Comparison of ENCODE assay signal across 8 cellular contexts in the genomic region with DNA sequence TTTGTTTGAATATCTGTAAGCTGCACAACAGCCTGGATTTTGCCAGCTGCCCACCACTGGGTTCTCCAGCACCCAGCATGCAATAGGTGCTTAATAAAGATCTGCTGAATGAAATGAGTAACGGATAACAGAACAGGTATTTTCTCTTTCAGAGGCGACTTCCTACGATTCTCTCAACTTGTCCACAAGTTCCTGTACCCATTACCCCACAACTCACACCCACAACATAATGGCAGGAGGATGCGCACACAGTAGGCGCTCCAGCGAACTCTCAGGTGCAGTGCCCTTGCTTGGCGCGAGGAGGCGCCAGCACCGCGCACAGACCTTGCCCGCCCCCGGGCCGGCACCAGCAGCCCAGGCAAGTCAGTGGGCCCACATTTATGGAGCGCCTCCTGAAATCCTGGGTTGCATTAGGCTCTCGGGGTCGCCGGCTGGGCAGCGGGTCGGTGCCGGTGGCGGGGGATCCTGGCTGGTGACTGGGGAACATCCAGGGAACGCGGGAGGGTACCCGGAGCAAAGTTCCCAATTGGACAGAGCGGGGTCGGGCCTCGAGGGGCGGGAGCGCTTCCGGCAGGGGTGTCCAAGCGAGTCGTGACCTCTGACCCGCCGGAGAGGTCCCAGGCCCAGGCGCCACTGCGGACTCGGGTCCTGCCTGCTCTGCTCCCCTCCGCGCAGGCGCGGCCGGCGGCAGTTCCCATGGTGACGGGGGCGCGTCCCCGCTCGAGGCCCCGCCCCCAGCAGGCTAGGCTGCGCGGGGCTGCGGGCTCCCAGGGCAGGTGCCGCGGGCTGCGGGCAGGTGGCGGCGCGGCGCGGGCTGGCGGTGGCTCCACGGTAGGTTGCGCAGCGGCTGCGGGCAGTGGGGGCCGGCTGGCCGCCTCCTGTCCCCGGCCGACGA. TPM values are rescaled to one million over a fixed set of nuclear protein-coding genes. Genes with fewer than 3 reads are reported as not detected.
A peak's percentile ranks its signal among the peaks of the same experiment; 100 is the strongest.
DNase-seq lines count a peak whose midpoint lies in the region; ATAC-seq, FAIRE-seq and TF ChIP-seq lines count a peak whose summit lies in the region.

Gene KIAA1671 (plus strand): TSS at position 775 of the 895 bp plus-strand sequence. CDS start 75,284 bp downstream, outside the sequence.

- POLR2A ChIA-PET in CD4-positive, alpha-beta memory T cell (lab: Charles Lee; ENCODE audit: partially characterized antibody): no interaction called here

- H3K9me3 Mint-ChIP-seq in CD4-positive, alpha-beta memory T cell: no peaks in the 10 kb centered on the region
- no peaks in the 10 kb centered on the region for H3K9me3 Mint-ChIP-seq in astrocyte (ENCODE audit: unreplicated experiment)

- peak within 1 kb of the TSS; percentile 76 for H3K9ac ChIP-seq in astrocyte (ENCODE audit: low read length)

- intact Hi-C loops in CD4-positive, alpha-beta memory T cell (cut with micrococcal nuclease): loop anchor here (1.0 kb wide), 1 partner anchor 96 kb away; no protein-coding TSS in a partner anchor
- intact Hi-C loops in right cardiac atrium (cut with DNase I): loop anchor here (1.0 to 5.0 kb wide), 3 partner anchors 75 to 97 kb away; no protein-coding TSS in a partner anchor

- no peaks in the 10 kb centered on the region for H3K79me2 ChIP-seq in astrocyte (ENCODE audit: insufficient read depth, low read length)

- H3K27me3 Mint-ChIP-seq in CD4-positive, alpha-beta memory T cell: peaks cover 35 to 49% of the 10 kb centered on the region in 2 donors
- peaks cover 7% of the 10 kb centered on the region for H3K27me3 Mint-ChIP-seq in astrocyte (ENCODE audit: low read depth, unreplicated experiment)

- no peaks in the 10 kb centered on the region for H3K9me3 ChIP-seq in CD4-positive, alpha-beta memory T cell (ENCODE audit: control insufficient read depth in 1 of 2, low read length in 2 of 2)
- no peaks in the 10 kb centered on the region for H3K9me3 ChIP-seq in astrocyte (ENCODE audit: insufficient read depth, low read depth, low read length)
- no peaks in the 10 kb centered on the region for H3K9me3 ChIP-seq in right cardiac atrium (ENCODE audit: control insufficient read depth, low read length)

- H3K4me1 Mint-ChIP-seq in CD4-positive, alpha-beta memory T cell: peaks cover 6 to 34% (median 14%) of the 10 kb centered on the region in 4 donors
- H3K4me1 Mint-ChIP-seq in astrocyte (ENCODE audit: low read depth, unreplicated experiment): peaks cover 17% of the 10 kb centered on the region

- H3K4me3 Mint-ChIP-seq in CD4-positive, alpha-beta memory T cell: peak within 1 kb of the TSS; percentile 74 to 87 (median 80)
- H3K4me3 Mint-ChIP-seq in astrocyte (ENCODE audit: unreplicated experiment): peak within 1 kb of the TSS; percentile 95

- H3K4me3 ChIP-seq in CD4-positive, alpha-beta memory T cell (ENCODE audit: low read length in 2 of 2): peak within 1 kb of the TSS in 1 of 2 donors; percentile 63
- H3K4me3 ChIP-seq in astrocyte (ENCODE audit: insufficient read depth, low read depth, low read length) (peak within 1 kb of the TSS; percentile 73), right cardiac atrium (ENCODE audit: low read length) (peak within 1 kb of the TSS; percentile 61), urinary bladder (ENCODE audit: low read depth, low read length) (peak within 1 kb of the TSS; percentile 66)

- H3K36me3 Mint-ChIP-seq in CD4-positive, alpha-beta memory T cell: no peaks in the 10 kb centered on the region
- no peaks in the 10 kb centered on the region for H3K36me3 Mint-ChIP-seq in astrocyte (ENCODE audit: low read depth, unreplicated experiment)

- no peak for FAIRE-seq in astrocyte (lab: Jason Lieb, UNC)

- ATAC-seq in GM21619 (IDR thresholded peaks at IDR 0.05; ENCODE audit: unreplicated experiment): peak; percentile 78
- ATAC-seq in right cardiac atrium: peak; percentile 95 to 97

- peak within 1 kb of the TSS; percentile 99 for H3K4me2 ChIP-seq in astrocyte (ENCODE audit: low read length)

- peak within 1 kb of the TSS; percentile 94 for H2AFZ ChIP-seq in astrocyte (ENCODE audit: low read depth, low read length)

- CTCF ChIA-PET in CD4-positive, alpha-beta memory T cell (lab: Charles Lee; ENCODE audit: partially characterized antibody): interaction anchor here (0.6 to 4.5 kb wide), 7 partner anchors 76 to 125 kb away, joined by 3 to 46 read pairs (median 4); no protein-coding TSS in a partner anchor

- no peaks in the 10 kb centered on the region for H4K20me1 ChIP-seq in astrocyte (ENCODE audit: insufficient read depth, low read length)

- peak; percentile 93 for TF ChIP-seq CTCF in astrocyte (IDR thresholded peaks at IDR 0.05; ENCODE audit: insufficient read depth, low read depth, low read length)

- no peaks in the 10 kb centered on the region for H3K36me3 ChIP-seq in CD4-positive, alpha-beta memory T cell (ENCODE audit: insufficient read depth, low read length)
- H3K36me3 ChIP-seq in astrocyte (ENCODE audit: insufficient read depth, low read length) (no peaks in the 10 kb centered on the region), urinary bladder (ENCODE audit: insufficient read depth) (no peaks in the 10 kb centered on the region)

- H3K27me3 ChIP-seq in CD4-positive, alpha-beta memory T cell (ENCODE audit: insufficient read depth, low read length): peaks cover 10% of the 10 kb centered on the region
- H3K27me3 ChIP-seq in astrocyte (ENCODE audit: insufficient read depth, low read length) (peaks cover 20% of the 10 kb centered on the region), right cardiac atrium (ENCODE audit: control insufficient read depth, insufficient read depth) (no peaks in the 10 kb centered on the region)

- DNase-seq in CD4-positive, alpha-beta memory T cell: peak; percentile 80 to 89 (median 87)
- DNase-seq in NCI-H128 (lab: John Stamatoyannopoulos, UW; ENCODE audit: unreplicated experiment): peak; percentile 20
- peak; percentile 65 for DNase-seq in T-helper 22 cell (ENCODE audit: low read depth)
- DNase-seq in astrocyte (ENCODE audit: low read depth): no peak
- peak; percentile 89 to 96 (median 95) for DNase-seq in right cardiac atrium
- DNase-seq in pulmonary artery endothelial cell (ENCODE audit: low read depth, low spot score): peak; percentile 30

- peak within 1 kb of the TSS in 5 of 7 donors; percentile 22 to 66 (median 53) for H3K27ac Mint-ChIP-seq in CD4-positive, alpha-beta memory T cell
- H3K27ac Mint-ChIP-seq in astrocyte (ENCODE audit: unreplicated experiment): peak within 1 kb of the TSS; percentile 95

- no peak within 1 kb of the TSS for H3K27ac ChIP-seq in CD4-positive, alpha-beta memory T cell (ENCODE audit: low read depth, low read length)
- no peak within 1 kb of the TSS for H3K27ac ChIP-seq in astrocyte (ENCODE audit: low read depth, low read length)
- peak within 1 kb of the TSS; percentile 52 for H3K27ac ChIP-seq in right cardiac atrium (ENCODE audit: low read length)
- H3K27ac ChIP-seq in urinary bladder (ENCODE audit: low read depth): peak within 1 kb of the TSS; percentile 38

- peaks cover 14% of the 10 kb centered on the region for H3K4me1 ChIP-seq in CD4-positive, alpha-beta memory T cell (ENCODE audit: insufficient read depth, low read length)
- peaks cover 14% of the 10 kb centered on the region for H3K4me1 ChIP-seq in astrocyte (ENCODE audit: insufficient read depth, low read length)
- no peaks in the 10 kb centered on the region for H3K4me1 ChIP-seq in right cardiac atrium (ENCODE audit: control insufficient read depth, insufficient read depth, low read length)
- no peaks in the 10 kb centered on the region for H3K4me1 ChIP-seq in urinary bladder (ENCODE audit: insufficient read depth)

- WGBS in right cardiac atrium: 2% methylated on average over 71 of the region's 71 CpGs
- 1% methylated on average over 71 of the region's 71 CpGs for WGBS in urinary bladder

RNA-seq across cellular contexts. Expression of gene KIAA1671, which starts in this region (rescaled TPM):
- total RNA-seq in CD4-positive, alpha-beta memory T cell: 10 to 100 TPM in 1 of 2 experiments, 1 to 10 TPM in 1; 9.6 to 10.2 TPM
- polyA plus RNA-seq in CD4-positive, alpha-beta memory T cell: under 1 TPM; 0.04 to 0.68 TPM
- total RNA-seq in astrocyte (21.7 and 28.4 TPM in 2 replicates), right cardiac atrium (10 to 100 TPM; 17.3 to 24.0 (median 20.3) TPM), pulmonary artery endothelial cell (25.7 and 30.0 TPM in 2 replicates), urinary bladder (19.0 TPM)
- polyA plus RNA-seq in right cardiac atrium (7.5 TPM), urinary bladder (13.0 TPM)

Comparison
In these comparisons a context has a peak if more than half of its experiments do, and no peak if none do; other contexts are left out.
1. H3K27ac ChIP-seq: peak in right cardiac atrium (single experiment) and urinary bladder (single experiment); none in CD4-positive, alpha-beta memory T cell (single experiment) and astrocyte (single experiment).